12 cellular contexts compared by ENCODE assay signal in the genomic region with DNA sequence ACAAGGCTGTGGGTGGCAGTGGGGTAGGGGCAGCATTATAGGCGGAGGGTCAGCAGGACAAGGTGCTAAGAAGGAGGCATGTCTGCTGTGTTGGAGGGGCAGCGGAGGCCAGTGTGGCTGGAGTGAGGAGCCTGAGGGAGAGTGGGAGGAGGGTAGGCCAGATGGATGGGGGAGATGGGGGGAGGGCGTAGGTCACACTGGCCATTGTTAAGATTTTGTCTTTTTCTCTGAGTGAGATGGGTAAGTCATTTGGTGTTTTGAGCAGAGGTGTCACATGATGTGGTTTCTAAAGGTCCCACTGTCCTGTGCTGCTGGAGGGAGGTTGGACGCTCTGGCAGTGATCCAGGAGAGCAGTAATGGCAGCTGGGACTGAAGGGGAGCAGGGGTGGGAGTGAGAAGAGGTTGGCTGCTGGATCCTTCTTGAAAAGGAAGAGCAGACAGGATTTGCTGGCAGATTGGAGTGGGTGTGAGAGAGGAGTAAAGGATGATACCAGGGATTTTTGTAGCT. TPM values are rescaled to one million over a fixed set of nuclear protein-coding genes. Genes with fewer than 3 reads are reported as not detected.
DNase-seq lines count a peak whose midpoint lies in the region; ATAC-seq and TF ChIP-seq lines count a peak whose summit lies in the region.
"Had no signal": no experiment of that assay in that cellular context is flagged by ENCODE, and none has a peak within 500 bp of the region (broad histone marks: within the 10 kb centered on the region; RNA-seq: fewer than 3 reads in every experiment).

No MANE protein-coding gene starts in this region.

- H3K27ac Mint-ChIP-seq in chondrocyte (ENCODE audit: unreplicated experiment) (peak overlapping the region; percentile 92), osteocyte (ENCODE audit: unreplicated experiment) (peak overlapping the region; percentile 59)

- intact Hi-C loops in left colon (cut with DNase I, micrococcal nuclease) = no loop called here

- no peaks in the 10 kb centered on the region for H3K36me3 Mint-ChIP-seq in chondrocyte (ENCODE audit: low read depth)
- peaks cover 16% of the 10 kb centered on the region for H3K36me3 Mint-ChIP-seq in osteocyte (ENCODE audit: unreplicated experiment)

- H3K4me3 Mint-ChIP-seq in chondrocyte (ENCODE audit: unreplicated experiment) = no peak overlapping the region
- no peak overlapping the region for H3K4me3 Mint-ChIP-seq in osteocyte (ENCODE audit: unreplicated experiment)

- TF ChIP-seq CTCF in chondrocyte (IDR thresholded peaks at IDR 0.05) (no peak), osteocyte (IDR thresholded peaks at IDR 0.05) (no peak)

- no peaks in the 10 kb centered on the region for H3K27me3 Mint-ChIP-seq in chondrocyte (ENCODE audit: low read depth)
- no peaks in the 10 kb centered on the region for H3K27me3 Mint-ChIP-seq in osteocyte (ENCODE audit: unreplicated experiment)

- H3K4me1 Mint-ChIP-seq in chondrocyte (ENCODE audit: low read depth) = peaks cover 76% of the 10 kb centered on the region
- peaks cover 71% of the 10 kb centered on the region for H3K4me1 Mint-ChIP-seq in osteocyte (ENCODE audit: unreplicated experiment)

- no peak for ATAC-seq in left colon
- ATAC-seq: activated CD4-positive, CD25-positive, alpha-beta regulatory T cell treated with anti-CD3 and anti-CD28 coated beads, Interleukin-2, amount 50 U/mL, for 24 hours had no signal

- DNase-seq in NCI-H2171 treated with DMSO at 0.1 percent for 48 hours (lab: John Stamatoyannopoulos, UW) (peak; percentile 51), NCI-H2171 (lab: John Stamatoyannopoulos, UW) (no peak), NCI-H345 (lab: John Stamatoyannopoulos, UW) (peak; percentile 61), chondrocyte (ENCODE audit: low spot score) (no peak), osteocyte (ENCODE audit: extremely low spot score, unreplicated experiment) (peak; percentile 66), left colon (no peak), SW480 (ENCODE audit: low spot score) (no peak), dermis blood vessel endothelial cell (no peak)
- DNase-seq: foreskin melanocyte; NCI-H748 treated with DMSO at 0.1 percent for 48 hours; stimulated activated CD4-positive, alpha-beta T cell treated with anti-CD3 and anti-CD28 coated beads, Interleukin-1b, Interleukin-23, amount 100 ng/mL, for 48 hours had no signal

- H3K9me3 Mint-ChIP-seq in chondrocyte (ENCODE audit: low read depth) = no peaks in the 10 kb centered on the region
- no peaks in the 10 kb centered on the region for H3K9me3 Mint-ChIP-seq in osteocyte (ENCODE audit: unreplicated experiment)

RNA-seq across cellular contexts. Expression of a gene that starts 9.8 kb away (rescaled TPM):
- total RNA-seq in chondrocyte (73.4 to 76.1 TPM (median 75.1 TPM) in 3 replicates), osteocyte (86.6 and 87.8 TPM in 2 replicates), left colon (100 to 1,000 TPM; 102 to 112 TPM), dermis blood vessel endothelial cell (171 and 175 TPM in 2 replicates)

Comparison
In these comparisons a context has a peak if more than half of its experiments do, and no peak if none do; other contexts are left out.
1. DNase-seq: peak in NCI-H2171 treated with DMSO at 0.1 percent for 48 hours (single experiment), NCI-H345 (single experiment) and osteocyte (single experiment); none in NCI-H2171 (single experiment), chondrocyte (single experiment), left colon (0 of 2), SW480 (single experiment) and dermis blood vessel endothelial cell (single experiment).